In genomic region chr2:69383178-69383812, GRCh38 we compare ENCODE assay signal across 28 cellular contexts. TPM values are rescaled to one million over a fixed set of nuclear protein-coding genes. Genes with fewer than 3 reads are reported as not detected.
A peak's percentile ranks its signal among the peaks of the same experiment; 100 is the strongest.
DNase-seq lines count a peak whose midpoint lies in the region; ATAC-seq, FAIRE-seq and TF ChIP-seq lines count a peak whose summit lies in the region.
"Had no signal": no experiment of that assay in that cellular context is flagged by ENCODE, and none has a peak within 500 bp of the region (broad histone marks: within the 10 kb centered on the region; RNA-seq: fewer than 3 reads in every experiment).

No MANE protein-coding gene starts in this region.

- H3K4me1 Mint-ChIP-seq in MCF 10A (ENCODE audit: insufficient read depth, unreplicated experiment) = peaks cover 47% of the 10 kb centered on the region
- peaks cover 40% of the 10 kb centered on the region for H3K4me1 Mint-ChIP-seq in astrocyte (ENCODE audit: low read depth, unreplicated experiment)

- no peak overlapping the region for H2AFZ ChIP-seq in astrocyte (ENCODE audit: low read depth, low read length)

- H3K27ac Mint-ChIP-seq in MCF 10A (ENCODE audit: low read depth, unreplicated experiment) (peak overlapping the region; percentile 24), astrocyte (ENCODE audit: unreplicated experiment) (peak overlapping the region; percentile 47)
- H3K27ac Mint-ChIP-seq: activated CD8-positive, alpha-beta memory T cell treated with anti-CD3 and anti-CD28 coated beads, Interleukin-2, amount 10 ng/mL, durations not matched to agents 7 days and 5 days; activated T-helper 1 cell treated with anti-CD3 and anti-CD28 coated beads, Interleukin-12 subunit alpha, Interleukin-12 subunit beta, Interleukin-2, Interleukin-4 antibody, amounts not matched to agents 30 ng/mL and 10 ng/mL and 1 ng/mL, durations not matched to agents 14 hours and 24 hours and 36 hours; IgD-negative memory B cell; stimulated activated naive CD8-positive, alpha-beta T cell treated with anti-CD3 and anti-CD28 coated beads, Interleukin-15, amount 100 ng/mL, for 72 hours; T-helper 2 cell treated with Interferon-gamma antibody and Interleukin-4, amounts not matched to agents 5 μg/mL and 100 μg/mL, for 36 hours had no signal

- H3K4me3 Mint-ChIP-seq in MCF 10A (ENCODE audit: unreplicated experiment) = no peak overlapping the region
- peak overlapping the region; percentile 94 for H3K4me3 Mint-ChIP-seq in astrocyte (ENCODE audit: unreplicated experiment)
- H3K4me3 Mint-ChIP-seq: activated CD8-positive, alpha-beta memory T cell treated with anti-CD3 and anti-CD28 coated beads, Interleukin-2, amount 10 ng/mL, durations not matched to agents 7 days and 5 days; activated T-helper 1 cell treated with anti-CD3 and anti-CD28 coated beads, Interleukin-12 subunit alpha, Interleukin-12 subunit beta, Interleukin-2, Interleukin-4 antibody, amounts not matched to agents 30 ng/mL and 10 ng/mL and 1 ng/mL, durations not matched to agents 14 hours and 24 hours and 36 hours; stimulated activated naive CD8-positive, alpha-beta T cell treated with anti-CD3 and anti-CD28 coated beads, Interleukin-15, amount 100 ng/mL, for 72 hours had no signal

- H3K9me3 Mint-ChIP-seq in MCF 10A (ENCODE audit: unreplicated experiment) (no peaks in the 10 kb centered on the region), astrocyte (ENCODE audit: unreplicated experiment) (no peaks in the 10 kb centered on the region)
- H3K9me3 Mint-ChIP-seq: activated T-helper 1 cell treated with anti-CD3 and anti-CD28 coated beads, Interleukin-12 subunit alpha, Interleukin-12 subunit beta, Interleukin-2, Interleukin-4 antibody, amounts not matched to agents 30 ng/mL and 10 ng/mL and 1 ng/mL, durations not matched to agents 14 hours and 24 hours and 36 hours; IgD-negative memory B cell; stimulated activated naive CD8-positive, alpha-beta T cell treated with anti-CD3 and anti-CD28 coated beads, Interleukin-15, amount 100 ng/mL, for 72 hours; T-helper 2 cell treated with Interferon-gamma antibody and Interleukin-4, amounts not matched to agents 5 μg/mL and 100 μg/mL, for 36 hours had no signal

- H4K20me1 ChIP-seq in astrocyte (ENCODE audit: insufficient read depth, low read length) = peaks cover 74% of the 10 kb centered on the region

- H3K36me3 ChIP-seq in breast epithelium (no peaks in the 10 kb centered on the region), astrocyte (ENCODE audit: insufficient read depth, low read length) (peaks cover 4% of the 10 kb centered on the region)
- H3K36me3 ChIP-seq: BE2C, prostate gland, tibial nerve had no signal

- H3K27ac ChIP-seq in breast epithelium = no peak overlapping the region
- H3K27ac ChIP-seq in astrocyte (ENCODE audit: low read depth, low read length) = no peak overlapping the region
- H3K27ac ChIP-seq: prostate gland had no signal

- H3K4me2 ChIP-seq in astrocyte (ENCODE audit: low read length) = peak overlapping the region; percentile 90

- POLR2A ChIA-PET in MCF 10A (lab: Yijun Ruan, JAX) = interaction anchor here (3.8 kb wide), 1 partner anchor 54 kb away, joined by 32 read pairs; the partner anchor contains the start of gene NFU1

- H3K4me3 ChIP-seq in breast epithelium (no peak overlapping the region), astrocyte (ENCODE audit: insufficient read depth, low read depth, low read length) (no peak overlapping the region)
- H3K4me3 ChIP-seq: lung, prostate gland, tibial nerve had no signal

- intact Hi-C loops in MCF 10A (cut with micrococcal nuclease) (no loop called here), breast epithelium (cut with DNase I; ENCODE audit: low total_unique reads) (no loop called here)

- peaks cover 89% of the 10 kb centered on the region for H3K79me2 ChIP-seq in astrocyte (ENCODE audit: insufficient read depth, low read length)

- no TSS peak for BruUV-seq in MCF 10A (replicated peaks; lab: Mats Ljungman, UMichigan)

- no peak for ATAC-seq in GM18511 (IDR thresholded peaks at IDR 0.05; ENCODE audit: unreplicated experiment)
- ATAC-seq in activated CD4-positive, CD25-positive, alpha-beta regulatory T cell treated with anti-CD3 and anti-CD28 coated beads, Interleukin-2, amount 50 U/mL, for 24 hours = no peak
- ATAC-seq: activated CD8-positive, alpha-beta memory T cell treated with anti-CD3 and anti-CD28 coated beads, Interleukin-2, amount 10 ng/mL, durations not matched to agents 7 days and 5 days; stimulated activated naive CD8-positive, alpha-beta T cell treated with anti-CD3 and anti-CD28 coated beads, Interleukin-15, amount 100 ng/mL, for 72 hours had no signal

- CTCF ChIA-PET in MCF 10A (lab: Yijun Ruan, JAX) = no interaction called here

- H3K4me1 ChIP-seq in breast epithelium = no peaks in the 10 kb centered on the region
- H3K4me1 ChIP-seq in astrocyte (ENCODE audit: insufficient read depth, low read length) = peaks cover 12% of the 10 kb centered on the region
- H3K4me1 ChIP-seq: BE2C had no signal

- FAIRE-seq in astrocyte (lab: Jason Lieb, UNC) = no peak
- FAIRE-seq: A204.1, D721Med had no signal

- H3K36me3 Mint-ChIP-seq in MCF 10A (ENCODE audit: insufficient read depth, unreplicated experiment) = peaks cover 30% of the 10 kb centered on the region
- H3K36me3 Mint-ChIP-seq in astrocyte (ENCODE audit: low read depth, unreplicated experiment) = peaks cover 4% of the 10 kb centered on the region

- no peak for TF ChIP-seq POLR2A in breast epithelium (IDR thresholded peaks at IDR 0.05)

- H3K9me3 ChIP-seq in breast epithelium = no peaks in the 10 kb centered on the region
- no peaks in the 10 kb centered on the region for H3K9me3 ChIP-seq in astrocyte (ENCODE audit: insufficient read depth, low read depth, low read length)
- H3K9me3 ChIP-seq: BE2C, prostate gland, tibial nerve had no signal

- DNase-seq in MCF 10A (ENCODE audit: unreplicated experiment) (no peak), breast epithelium (ENCODE audit: low spot score in 2 of 2) (no peak), astrocyte (ENCODE audit: low read depth) (no peak), islet precursor cell (peak; percentile 0), NCI-H526 (lab: John Stamatoyannopoulos, UW) (no peak), HuH-7.5 (ENCODE audit: low spot score) (no peak)
- DNase-seq: activated CD4-positive, alpha-beta T cell treated with anti-CD3 and anti-CD28 coated beads, Interleukin-2, amount 50 U/mL, for 1 hour; activated CD8-positive, alpha-beta memory T cell treated with anti-CD3 and anti-CD28 coated beads, Interleukin-2, amount 10 ng/mL, durations not matched to agents 7 days and 5 days; activated naive CD4-positive, alpha-beta T cell treated with anti-CD3 and anti-CD28 coated beads, Interleukin-2, amount 50 U/mL, for 16 hours; anterior cingulate cortex; BE2C; central memory CD4-positive, alpha-beta T cell; EL; glutamatergic neuron; kidney glomerular epithelial cell; NCI-H1436 treated with DMSO at 0.1 percent for 48 hours; NCI-H524; stimulated activated naive CD8-positive, alpha-beta T cell treated with anti-CD3 and anti-CD28 coated beads, Interleukin-15, amount 100 ng/mL, for 72 hours had no signal

- H3K27me3 Mint-ChIP-seq in MCF 10A (ENCODE audit: insufficient read depth, unreplicated experiment) (no peaks in the 10 kb centered on the region), astrocyte (ENCODE audit: low read depth, unreplicated experiment) (no peaks in the 10 kb centered on the region)
- H3K27me3 Mint-ChIP-seq: activated CD8-positive, alpha-beta memory T cell treated with anti-CD3 and anti-CD28 coated beads, Interleukin-2, amount 10 ng/mL, durations not matched to agents 7 days and 5 days; IgD-negative memory B cell; stimulated activated naive CD8-positive, alpha-beta T cell treated with anti-CD3 and anti-CD28 coated beads, Interleukin-15, amount 100 ng/mL, for 72 hours had no signal

- no peak overlapping the region for H3K9ac ChIP-seq in astrocyte (ENCODE audit: low read length)

- no peaks in the 10 kb centered on the region for H3K27me3 ChIP-seq in breast epithelium
- H3K27me3 ChIP-seq in astrocyte (ENCODE audit: insufficient read depth, low read length) = no peaks in the 10 kb centered on the region
- H3K27me3 ChIP-seq: BE2C, tibial nerve had no signal

- TF ChIP-seq CTCF in MCF 10A (IDR thresholded peaks at IDR 0.05; ENCODE audit: unreplicated experiment) = no peak
- no peak for TF ChIP-seq CTCF in breast epithelium (IDR thresholded peaks at IDR 0.05)
- TF ChIP-seq CTCF in astrocyte (IDR thresholded peaks at IDR 0.05; ENCODE audit: insufficient read depth, low read depth, low read length) = no peak

RNA-seq across cellular contexts. Expression of gene GFPT1, which starts 3.7 kb away (rescaled TPM):
- total RNA-seq in MCF 10A (2022) = 176 and 230 TPM in 2 replicates
- total RNA-seq in breast epithelium = 10 to 100 TPM; 26.7 to 46.0 (median 45.2) TPM
- 126 and 137 TPM in 2 replicates for total RNA-seq in astrocyte

RNA-seq across cellular contexts. Expression of gene NFU1, which starts 53.9 kb away (rescaled TPM):
- total RNA-seq in MCF 10A (2022) (29.5 and 32.3 TPM in 2 replicates), breast epithelium (10 to 100 TPM; 46.1 to 69.9 (median 49.8) TPM), astrocyte (42.6 and 46.6 TPM in 2 replicates)
